Comparison of ENCODE assay signal across 8 cellular contexts in genomic region chr10:134743-135600, GRCh38. TPM values are rescaled to one million over a fixed set of nuclear protein-coding genes. Genes with fewer than 3 reads are reported as not detected.
DNase-seq lines count a peak whose midpoint lies in the region; ATAC-seq and TF ChIP-seq lines count a peak whose summit lies in the region.

ZMYND11 (plus strand) TSS chr10:135455; CDS start chr10:180013, 44,558 bp downstream.

- H3K27ac ChIP-seq in GM23338 (ENCODE audit: low read depth) = no peak within 1 kb of the TSS
- H3K27ac ChIP-seq in ectodermal cell (ENCODE audit: insufficient read depth, low read depth, low read length, poor library complexity, severe bottlenecking) = peak within 1 kb of the TSS; percentile 61

- H3K4me1 ChIP-seq in GM23338 (ENCODE audit: insufficient read depth) (peaks cover 19% of the 10 kb centered on the region), ectodermal cell (ENCODE audit: control insufficient read depth, insufficient read depth, low read length) (peaks cover 20% of the 10 kb centered on the region)

- no peaks in the 10 kb centered on the region for H3K9me2 ChIP-seq in GM23338 (ENCODE audit: insufficient read depth)

- H3K4me1 Mint-ChIP-seq in GM23338 = peaks cover 31% of the 10 kb centered on the region
- peaks cover 39% of the 10 kb centered on the region for H3K4me1 Mint-ChIP-seq in activated CD8-positive, alpha-beta T cell treated with anti-CD3 and anti-CD28 coated beads for 36 hours (ENCODE audit: low read depth)

- DNase-seq in GM23338 (ENCODE audit: low spot score) (peak; percentile 64), M059J (ENCODE audit: low read depth) (peak; percentile 36), lung microvascular endothelial cell (ENCODE audit: low read depth in 2 of 2) (peak; percentile 71 to 72), HPDE6-E6E7 (ENCODE audit: extremely low spot score) (no peak)
- peak; percentile 65 for DNase-seq in activated CD8-positive, alpha-beta T cell treated with anti-CD3 and anti-CD28 coated beads for 36 hours
- DNase-seq in stimulated activated CD8-positive, alpha-beta memory T cell treated with anti-CD3 and anti-CD28 coated beads, Interleukin-12 subunit alpha, Interleukin-12 subunit beta, amount 100 ng/mL, for 1 hour (ENCODE audit: low read depth) = peak; percentile 47

- H3K4me3 Mint-ChIP-seq in GM23338 = peak within 1 kb of the TSS; percentile 86
- H3K4me3 Mint-ChIP-seq in activated CD8-positive, alpha-beta T cell treated with anti-CD3 and anti-CD28 coated beads for 36 hours = peak within 1 kb of the TSS; percentile 88

- CTCF ChIA-PET in activated CD8-positive, alpha-beta T cell treated with anti-CD3 and anti-CD28 coated beads for 36 hours (lab: Charles Lee) = no interaction called here

- 0 to 1% methylated on average over 131 of the region's 131 CpGs for whole genome bisulfite sequencing in ectodermal cell, 2 experiments

- peak within 1 kb of the TSS; percentile 89 for H2AFZ ChIP-seq in GM23338

- POLR2A ChIA-PET in activated CD8-positive, alpha-beta T cell treated with anti-CD3 and anti-CD28 coated beads for 36 hours (lab: Charles Lee) = interaction anchor here (1.1 to 1.7 kb wide), 4 partner anchors 7 to 49 kb away, joined by 4 to 7 read pairs (median 6); no protein-coding TSS in a partner anchor

- intact Hi-C loops in activated CD8-positive, alpha-beta T cell treated with anti-CD3 and anti-CD28 coated beads for 36 hours (cut with micrococcal nuclease) = no loop called here

- H3K36me3 Mint-ChIP-seq in GM23338 (ENCODE audit: low read depth) = no peaks in the 10 kb centered on the region
- H3K36me3 Mint-ChIP-seq in activated CD8-positive, alpha-beta T cell treated with anti-CD3 and anti-CD28 coated beads for 36 hours (ENCODE audit: low read depth) = no peaks in the 10 kb centered on the region

- no peaks in the 10 kb centered on the region for H3K9me3 Mint-ChIP-seq in GM23338
- no peaks in the 10 kb centered on the region for H3K9me3 Mint-ChIP-seq in activated CD8-positive, alpha-beta T cell treated with anti-CD3 and anti-CD28 coated beads for 36 hours

- peak within 1 kb of the TSS; percentile 69 for H3K4me3 ChIP-seq in GM23338
- peak within 1 kb of the TSS; percentile 83 for H3K4me3 ChIP-seq in ectodermal cell (ENCODE audit: insufficient read depth, low read depth, low read length)

- peaks cover 38% of the 10 kb centered on the region for H3K79me2 ChIP-seq in GM23338 (replicated peaks; ENCODE audit: insufficient read depth)

- H3K9me3 ChIP-seq in ectodermal cell (ENCODE audit: control insufficient read depth, low read length) = no peaks in the 10 kb centered on the region

- H3F3A ChIP-seq in GM23338 (replicated peaks; ENCODE audit: low read depth) = 0 out of 2 replicates have a peak, but pooled peaks cover 3% of the 10 kb centered on the region

- H3K27me3 Mint-ChIP-seq in GM23338 (ENCODE audit: insufficient read depth, low read depth, poor library complexity) = peaks cover 13% of the 10 kb centered on the region
- H3K27me3 Mint-ChIP-seq in activated CD8-positive, alpha-beta T cell treated with anti-CD3 and anti-CD28 coated beads for 36 hours = no peaks in the 10 kb centered on the region

- H4K20me1 ChIP-seq in GM23338 (replicated peaks; ENCODE audit: insufficient read depth) = peaks cover 17% of the 10 kb centered on the region

- peak; percentile 28 for ATAC-seq in GM23338
- peak; percentile 32 for ATAC-seq in activated CD8-positive, alpha-beta T cell treated with anti-CD3 and anti-CD28 coated beads for 36 hours

- TF ChIP-seq CTCF in GM12872 (IDR thresholded peaks at IDR 0.05; ENCODE audit: insufficient read depth, low read depth, low read length) = peak; percentile 16; the same call in 1 of the 3 replicates
- no peak for TF ChIP-seq CTCF in GM23338 (conservative IDR thresholded peaks at IDR 0.05; ENCODE audit: low read depth in 2 of 2)
- no peak for TF ChIP-seq CTCF in activated CD8-positive, alpha-beta T cell treated with anti-CD3 and anti-CD28 coated beads for 36 hours (IDR thresholded peaks at IDR 0.05)

- peak within 1 kb of the TSS; percentile 81 for H3K4me2 ChIP-seq in GM23338

- peaks cover 31% of the 10 kb centered on the region for H3K27me3 ChIP-seq in GM23338 (ENCODE audit: insufficient read depth)
- H3K27me3 ChIP-seq in ectodermal cell (ENCODE audit: control insufficient read depth, insufficient read depth, low read length, poor library complexity, severe bottlenecking) = peaks cover 19% of the 10 kb centered on the region

- H3K27ac Mint-ChIP-seq in GM23338 = peak within 1 kb of the TSS; percentile 65; the same call in 1 of the 2 replicates
- H3K27ac Mint-ChIP-seq in activated CD8-positive, alpha-beta T cell treated with anti-CD3 and anti-CD28 coated beads for 36 hours = peak within 1 kb of the TSS; percentile 93

- no peaks in the 10 kb centered on the region for H3K36me3 ChIP-seq in GM23338 (ENCODE audit: insufficient read depth)
- H3K36me3 ChIP-seq in ectodermal cell (ENCODE audit: control insufficient read depth, insufficient read depth, low read length) = no peaks in the 10 kb centered on the region

TF ChIP-seq in GM23338, 12 proteins besides CTCF, POLR2A, EP300 and RAD21 (continues in another document):
- TF ChIP-seq NANOG (IDR thresholded peaks at IDR 0.05; ENCODE audit: borderline replicate concordance) (no peak), ZNF331 (CRISPR knock-in tag; IDR thresholded peaks at IDR 0.05; ENCODE audit: low read depth) (no peak), ZNF462 (CRISPR knock-in tag; IDR thresholded peaks at IDR 0.05) (no peak)

RNA-seq across cellular contexts. Expression of gene ZMYND11, which starts in this region (rescaled TPM):
- total RNA-seq in GM23338 (2014; rRNA removed; shearing (Covaris generic)) = 16.9 and 19.8 TPM in 2 replicates
- polyA plus RNA-seq in GM23338 (2016; fragmentation: Nextera tagmentation; extraction: Ambion mirVana) = 8.3 and 8.9 TPM in 2 replicates
- 14.7 and 20.3 TPM in 2 replicates for total RNA-seq in M059J (2014; rRNA removed; shearing (Covaris generic))
- total RNA-seq in activated CD8-positive, alpha-beta T cell treated with anti-CD3 and anti-CD28 coated beads for 36 hours = 10 to 100 TPM; 14.9 to 16.8 TPM
- polyA plus RNA-seq in ectodermal cell (2013, experiment 1 of 4) = 43.8 TPM
- polyA plus RNA-seq in ectodermal cell (2013, experiment 2 of 4) = 39.8 TPM
- 33.0 TPM for polyA plus RNA-seq in ectodermal cell (2013, experiment 3 of 4)
- 36.8 TPM for polyA plus RNA-seq in ectodermal cell (2013, experiment 4 of 4)
- total RNA-seq in lung microvascular endothelial cell = 30.9 and 49.8 TPM in 2 replicates
